In genomic region chr2:3641841-3642421, GRCh38 we compare ENCODE assay signal across 23 cellular contexts. TPM values are rescaled to one million over a fixed set of nuclear protein-coding genes. Genes with fewer than 3 reads are reported as not detected.
DNase-seq lines count a peak whose midpoint lies in the region; ATAC-seq and TF ChIP-seq lines count a peak whose summit lies in the region.
"Had no signal": no experiment of that assay in that cellular context is flagged by ENCODE, and none has a peak within 500 bp of the region (broad histone marks: within the 10 kb centered on the region; RNA-seq: fewer than 3 reads in every experiment).

No MANE protein-coding gene starts in this region.

- no peak for TF ChIP-seq POLR2A in adrenal gland (IDR thresholded peaks at IDR 0.05)

- H2BK15ac ChIP-seq in H9 (ENCODE audit: low read depth, low read length) (no peak overlapping the region), mesenchymal stem cell (ENCODE audit: low read depth, poor library complexity, severe bottlenecking) (no peak overlapping the region)

- no peaks in the 10 kb centered on the region for H4K20me1 ChIP-seq in H9 (ENCODE audit: control insufficient read depth, insufficient read depth, insufficient read length)

- H3K9me3 Mint-ChIP-seq in H9 = no peaks in the 10 kb centered on the region
- H3K9me3 Mint-ChIP-seq: CD4-positive, alpha-beta T cell; central memory CD8-positive, alpha-beta T cell had no signal

- H3K4ac ChIP-seq in H9 (ENCODE audit: low read depth, low read length) (no peak overlapping the region), mesenchymal stem cell (ENCODE audit: low read depth in 1 of 2, low read length in 2 of 2) (no peak overlapping the region)

- intact Hi-C loops in adrenal gland (cut with DNase I) = loop anchor here (10.0 kb wide), 2 partner anchors 197 to 227 kb away; no protein-coding TSS in a partner anchor

- H3K4me2 ChIP-seq in H9 (ENCODE audit: insufficient read depth, insufficient read length, low read length) = no peak overlapping the region
- H3K4me2 ChIP-seq in mesenchymal stem cell (ENCODE audit: low read length, poor library complexity, severe bottlenecking) = no peak overlapping the region
- peak overlapping the region; percentile 54 for H3K4me2 ChIP-seq in skeletal muscle satellite cell (ENCODE audit: low read length)

- H4K91ac ChIP-seq in H9 (ENCODE audit: insufficient read length, low read depth, low read length) = no peak overlapping the region
- H4K91ac ChIP-seq in mesenchymal stem cell (ENCODE audit: low read length) = peak overlapping the region; percentile 31

- H2BK5ac ChIP-seq in H9 (ENCODE audit: insufficient read length, low read length) = no peak overlapping the region
- H2BK5ac ChIP-seq in mesenchymal stem cell (ENCODE audit: low read depth, low read length, poor library complexity, severe bottlenecking) = no peak overlapping the region

- WGBS in H9 (ENCODE audit: extremely low coverage, insufficient read length, low lambda C conversion rate) = no CpG with 5 or more reads among the region's 26 CpGs
- 88 to 93% (median 90%) methylated on average over 26 of the region's 26 CpGs for WGBS in adrenal gland, 4 donors
- WGBS in mesenchymal stem cell = 90% methylated on average over 26 of the region's 26 CpGs

- no peak overlapping the region for H4K5ac ChIP-seq in H9 (ENCODE audit: insufficient read length, low read depth, low read length)

- H2BK20ac ChIP-seq in H9 (ENCODE audit: low read depth, low read length, poor library complexity, severe bottlenecking) = no peak overlapping the region

- peak overlapping the region in 1 of 3 experiments; percentile 61; a peak in 1 of 7 replicates for H3K27ac Mint-ChIP-seq in H9
- H3K27ac Mint-ChIP-seq: CD4-positive, alpha-beta T cell had no signal

- H3K23ac ChIP-seq in H9 (ENCODE audit: insufficient read length, low read depth, low read length) (no peak overlapping the region), mesenchymal stem cell (ENCODE audit: low read length in 2 of 2) (no peak overlapping the region)

- H2AK5ac ChIP-seq in H9 (ENCODE audit: insufficient read length, low read length) = no peak overlapping the region
- no peak overlapping the region for H2AK5ac ChIP-seq in mesenchymal stem cell (ENCODE audit: low read length, severe bottlenecking)

- no peaks in the 10 kb centered on the region for H3K23me2 ChIP-seq in H9 (ENCODE audit: insufficient read length, low read depth, low read length, poor library complexity, severe bottlenecking)

- H3K14ac ChIP-seq in H9 (ENCODE audit: insufficient read depth, low read length) (no peak overlapping the region), mesenchymal stem cell (ENCODE audit: low read length in 2 of 2) (peak overlapping the region in 1 of 2 experiments; percentile 8)

- no peak overlapping the region for H4K8ac ChIP-seq in H9 (replicated peaks; ENCODE audit: insufficient read length, low read depth, low read length)
- no peak overlapping the region for H4K8ac ChIP-seq in mesenchymal stem cell (ENCODE audit: low read length)

- H3T11ph ChIP-seq in H9 (ENCODE audit: low read length) = no peak overlapping the region

- H3K18ac ChIP-seq in H9 (ENCODE audit: insufficient read length, low read depth, low read length) (no peak overlapping the region), mesenchymal stem cell (ENCODE audit: low read depth in 1 of 2, low read length in 2 of 2) (peak overlapping the region in 1 of 2 experiments; percentile 4)

- no peak for ATAC-seq in HG03432 (IDR thresholded peaks at IDR 0.05; ENCODE audit: unreplicated experiment)
- ATAC-seq in GM19324 (IDR thresholded peaks at IDR 0.05; ENCODE audit: low FRiP score, unreplicated experiment) = no peak

- H2BK120ac ChIP-seq in H9 (ENCODE audit: low read depth, low read length, poor library complexity, severe bottlenecking) (no peak overlapping the region), mesenchymal stem cell (ENCODE audit: low read depth, low read length) (no peak overlapping the region)

- H3K79me1 ChIP-seq in H9 (ENCODE audit: insufficient read depth, low read depth, low read length, poor library complexity, severe bottlenecking) (no peaks in the 10 kb centered on the region), mesenchymal stem cell (replicated peaks; ENCODE audit: low read length, poor library complexity, severe bottlenecking) (no peaks in the 10 kb centered on the region)

- no peaks in the 10 kb centered on the region for H3K79me2 ChIP-seq in H9 (ENCODE audit: insufficient read depth, low read length)

- peaks cover 16% of the 10 kb centered on the region for H3K27me3 Mint-ChIP-seq in H9 (ENCODE audit: low read depth)
- H3K27me3 Mint-ChIP-seq: CD4-positive, alpha-beta T cell had no signal

- H3K27me3 ChIP-seq in H9 (ENCODE audit: insufficient read depth, low read length) (no peaks in the 10 kb centered on the region), adrenal gland (no peaks in the 10 kb centered on the region), mesenchymal stem cell (ENCODE audit: control insufficient read depth in 1 of 2, insufficient read depth in 1 of 2, low read length in 2 of 2) (peaks cover 11 to 37% of the 10 kb centered on the region in 2 experiments), skeletal muscle satellite cell (ENCODE audit: control insufficient read depth, insufficient read depth, low read length) (peaks cover 13% of the 10 kb centered on the region)
- H3K27me3 ChIP-seq in effector memory CD4-positive, alpha-beta T cell (replicated peaks; ENCODE audit: control insufficient read depth, insufficient read depth, low read length, poor library complexity, severe bottlenecking) = no peaks in the 10 kb centered on the region
- H3K27me3 ChIP-seq: esophagus muscularis mucosa had no signal

- H3K4me1 Mint-ChIP-seq in H9 = peaks cover 3 to 5% of the 10 kb centered on the region in 2 experiments; a peak in 1 of 4 replicates
- H3K4me1 Mint-ChIP-seq: central memory CD8-positive, alpha-beta T cell had no signal

- no peaks in the 10 kb centered on the region for H3K36me3 ChIP-seq in adrenal gland (replicated peaks in 1 of 2)
- H3K36me3 ChIP-seq in mesenchymal stem cell (ENCODE audit: control insufficient read depth in 1 of 2, insufficient read depth in 2 of 2, low read depth in 1 of 2, low read length in 2 of 2) = no peaks in the 10 kb centered on the region
- no peaks in the 10 kb centered on the region for H3K36me3 ChIP-seq in skeletal muscle satellite cell (ENCODE audit: insufficient read depth, low read length)
- no peaks in the 10 kb centered on the region for H3K36me3 ChIP-seq in effector memory CD4-positive, alpha-beta T cell (ENCODE audit: control insufficient read depth, insufficient read depth, low read length)
- H3K36me3 ChIP-seq: esophagus muscularis mucosa, neutrophil, suprapubic skin had no signal

- H3K36me3 Mint-ChIP-seq in H9 (ENCODE audit: insufficient read depth in 1 of 3, low read depth in 3 of 3) = no peaks in the 10 kb centered on the region

- no peak overlapping the region for H3K27ac ChIP-seq in H9 (ENCODE audit: insufficient read length, low read depth, low read length)
- H3K27ac ChIP-seq in adrenal gland = no peak overlapping the region
- H3K27ac ChIP-seq in mesenchymal stem cell (ENCODE audit: low read length, poor library complexity, severe bottlenecking) = no peak overlapping the region
- H3K27ac ChIP-seq in effector memory CD4-positive, alpha-beta T cell (ENCODE audit: insufficient read depth, low read length, poor library complexity, severe bottlenecking) = no peak overlapping the region
- H3K27ac ChIP-seq: esophagus muscularis mucosa, neutrophil, suprapubic skin had no signal

- H2AFZ ChIP-seq in H9 (ENCODE audit: low read length) = no peak overlapping the region
- H2AFZ ChIP-seq in mesenchymal stem cell (ENCODE audit: low read depth, low read length) = no peak overlapping the region

- no peak overlapping the region for H2BK12ac ChIP-seq in H9 (ENCODE audit: insufficient read length, low read depth, low read length)
- H2BK12ac ChIP-seq in mesenchymal stem cell (ENCODE audit: low read length in 2 of 2) = no peak overlapping the region

- no peak overlapping the region; a peak in 2 of 5 replicates for H3K4me3 Mint-ChIP-seq in H9
- H3K4me3 Mint-ChIP-seq: CD4-positive, alpha-beta T cell; central memory CD8-positive, alpha-beta T cell had no signal

- H3K9ac ChIP-seq in H9 (ENCODE audit: extremely low read depth, insufficient read length, low read length) (no peak overlapping the region), mesenchymal stem cell (ENCODE audit: low read length) (no peak overlapping the region), skeletal muscle satellite cell (ENCODE audit: low read depth, low read length) (no peak overlapping the region)

- no peak for TF ChIP-seq CTCF in H9 (conservative IDR thresholded peaks at IDR 0.05)
- no peak for TF ChIP-seq CTCF in adrenal gland (IDR thresholded peaks at IDR 0.05)

- H3K4me1 ChIP-seq in H9 (ENCODE audit: insufficient read depth, low read length) (no peaks in the 10 kb centered on the region), adrenal gland (replicated peaks in 1 of 2) (no peaks in the 10 kb centered on the region), mesenchymal stem cell (ENCODE audit: control insufficient read depth, insufficient read depth, low read depth, low read length) (no peaks in the 10 kb centered on the region), skeletal muscle satellite cell (ENCODE audit: control insufficient read depth, insufficient read depth, low read length) (no peaks in the 10 kb centered on the region)
- H3K4me1 ChIP-seq in effector memory CD4-positive, alpha-beta T cell (ENCODE audit: control insufficient read depth, insufficient read depth, low read length, poor library complexity, severe bottlenecking) = no peaks in the 10 kb centered on the region
- H3K4me1 ChIP-seq: esophagus muscularis mucosa, suprapubic skin had no signal

- no peak overlapping the region for H3K56ac ChIP-seq in H9 (ENCODE audit: insufficient read length, low read depth, low read length)

- no peaks in the 10 kb centered on the region for H3K9me3 ChIP-seq in H9 (ENCODE audit: control insufficient read depth, low read depth, low read length)
- no peaks in the 10 kb centered on the region for H3K9me3 ChIP-seq in adrenal gland (replicated peaks in 1 of 3)
- no peaks in the 10 kb centered on the region for H3K9me3 ChIP-seq in mesenchymal stem cell (ENCODE audit: control insufficient read depth, low read length)
- H3K9me3 ChIP-seq in skeletal muscle satellite cell (replicated peaks; ENCODE audit: low read length) = no peaks in the 10 kb centered on the region
- H3K9me3 ChIP-seq in effector memory CD4-positive, alpha-beta T cell (ENCODE audit: control insufficient read depth, low read length) = no peaks in the 10 kb centered on the region
- H3K9me3 ChIP-seq: esophagus muscularis mucosa, neutrophil, suprapubic skin had no signal

- peak; percentile 23 for DNase-seq in H9
- peak in 4 of 7 donors; percentile 8 to 25 (median 10) for DNase-seq in adrenal gland
- no peak for DNase-seq in mesenchymal stem cell
- DNase-seq in effector memory CD4-positive, alpha-beta T cell = no peak
- DNase-seq: activated CD4-positive, alpha-beta T cell treated with anti-CD3 and anti-CD28 coated beads, Interleukin-2, amount 50 U/mL, for 1 hour; DMS 273 treated with DMSO at 0.1 percent for 48 hours; NCI-H187 treated with DMSO at 0.1 percent for 48 hours; NCI-H345; NCI-H82; stimulated activated CD8-positive, alpha-beta memory T cell treated with anti-CD3 and anti-CD28 coated beads, Interleukin-4, amount 100 ng/mL, for 48 hours; T-helper 1 cell had no signal

- H3K4me3 ChIP-seq in adrenal gland (no peak overlapping the region), mesenchymal stem cell (ENCODE audit: insufficient read depth in 1 of 2, low read depth in 1 of 2, low read length in 2 of 2) (peak overlapping the region in 1 of 2 experiments; percentile 5), skeletal muscle satellite cell (ENCODE audit: low read length) (no peak overlapping the region)
- no peak overlapping the region for H3K4me3 ChIP-seq in effector memory CD4-positive, alpha-beta T cell (ENCODE audit: insufficient read depth, low read depth, low read length, poor library complexity, severe bottlenecking)
- H3K4me3 ChIP-seq: esophagus muscularis mucosa, suprapubic skin had no signal

RNA-seq across cellular contexts. Expression of gene ALLC, which starts 16.1 kb away (rescaled TPM):
- total RNA-seq in H9 (2021) = not detected in 2 replicates
- total RNA-seq in adrenal gland = 1 to 10 TPM in 1 of 8 donors, under 1 TPM in 2, not detected in 5; 0.47 to 1.0 (median 0.57) TPM
- 1 to 10 TPM in 2 of 3 donors, under 1 TPM in 1; 0.07 to 7.9 (median 2.8) TPM for polyA plus RNA-seq in adrenal gland
- 0.11 TPM for polyA plus RNA-seq in mesenchymal stem cell (2013, experiment 1 of 2)
- polyA plus RNA-seq in mesenchymal stem cell (2013, experiment 2 of 2) = 0.10 TPM
- not detected in 2 replicates for total RNA-seq in skeletal muscle satellite cell (2012; rRNA removed)
- total RNA-seq: aorta; CD4-positive, alpha-beta T cell; esophagus muscularis mucosa; HT1080; OCI-LY7; renal cortical epithelial cell; suprapubic skin had no signal

RNA-seq across cellular contexts. Expression of gene COLEC11, which starts 47.0 kb away (rescaled TPM):
- total RNA-seq in H9 (2021) = 0.39 TPM in 1 of 2 replicates, not detected in the other
- total RNA-seq in adrenal gland = 100 to 1,000 TPM in 2 of 8 donors, 10 to 100 TPM in 6; 21.9 to 132 (median 69.3) TPM
- 100 to 1,000 TPM in 2 of 3 donors, 10 to 100 TPM in 1; 16.8 to 155 (median 107) TPM for polyA plus RNA-seq in adrenal gland
- polyA plus RNA-seq in mesenchymal stem cell (2013, experiment 1 of 2) = 54.5 TPM
- polyA plus RNA-seq in mesenchymal stem cell (2013, experiment 2 of 2) = 53.6 TPM
- not detected in 2 replicates for total RNA-seq in skeletal muscle satellite cell (2012; rRNA removed)
- total RNA-seq: renal cortical epithelial cell had no signal

Comparison
In these comparisons a context has a peak if more than half of its experiments do, and no peak if none do; other contexts are left out.
1. DNase-seq: peak in H9 (single experiment) and adrenal gland (4 of 7); none in mesenchymal stem cell (single experiment) and effector memory CD4-positive, alpha-beta T cell (0 of 3).
2. RNA of gene COLEC11, which starts 47.0 kb away (total RNA-seq): 21.9 to 132 TPM in adrenal gland; 0.39 TPM in H9; every median in the first group is over 10 times any median in the second.